Comparison of ENCODE assay signal across 17 cellular contexts in genomic region chr20:23920408-23920780, GRCh38. TPM values are rescaled to one million over a fixed set of nuclear protein-coding genes. Genes with fewer than 3 reads are reported as not detected.
DNase-seq lines count a peak whose midpoint lies in the region; ATAC-seq and TF ChIP-seq lines count a peak whose summit lies in the region.
"Had no signal": no experiment of that assay in that cellular context is flagged by ENCODE, and none has a peak within 500 bp of the region (broad histone marks: within the 10 kb centered on the region; RNA-seq: fewer than 3 reads in every experiment).

No MANE protein-coding gene starts in this region.

- no peaks in the 10 kb centered on the region for H3K36me3 ChIP-seq in naive thymus-derived CD4-positive, alpha-beta T cell (ENCODE audit: control insufficient read depth in 2 of 3, insufficient read depth in 3 of 3, low read length in 3 of 3)
- H3K36me3 ChIP-seq: thoracic aorta had no signal

- no peak overlapping the region for H3K4me3 ChIP-seq in naive thymus-derived CD4-positive, alpha-beta T cell (ENCODE audit: low read length)
- H3K4me3 ChIP-seq: psoas muscle, thoracic aorta had no signal

- DNase-seq in CD4-positive, alpha-beta T cell = no peak
- DNase-seq in EL (peak; percentile 30), WTC11 (ENCODE audit: low spot score) (no peak), omental fat pad (ENCODE audit: low spot score) (no peak)
- no peak for DNase-seq in activated naive CD8-positive, alpha-beta T cell treated with anti-CD3 and anti-CD28 coated beads, Interleukin-2, amount 10 ng/mL, durations not matched to agents 7 days and 5 days
- peak in 1 of 9 donors; percentile 11 for DNase-seq in naive thymus-derived CD4-positive, alpha-beta T cell
- DNase-seq: mesendoderm, NCI-H1436 treated with DMSO at 0.1 percent for 48 hours, NCI-H446 treated with DMSO at 0.1 percent for 48 hours, psoas muscle, SIG-M5, small intestine had no signal

- intact Hi-C loops in CD4-positive, alpha-beta T cell (cut with DNase I, micrococcal nuclease) = loop anchor here in 1 of 2 experiments (2.0 kb wide), 1 partner anchor 18 kb away; no protein-coding TSS in a partner anchor
- intact Hi-C loops in naive thymus-derived CD4-positive, alpha-beta T cell (cut with micrococcal nuclease) = loop anchor here in 1 of 2 donors (1.0 kb wide), 1 partner anchor 18 kb away; no protein-coding TSS in a partner anchor

- H3K9me3 ChIP-seq in CD4-positive, alpha-beta T cell (ENCODE audit: control insufficient read depth, low read length) = no peaks in the 10 kb centered on the region
- H3K9me3 ChIP-seq in naive thymus-derived CD4-positive, alpha-beta T cell (ENCODE audit: control insufficient read depth in 2 of 3, low read length in 3 of 3) = no peaks in the 10 kb centered on the region
- H3K9me3 ChIP-seq: psoas muscle, thoracic aorta had no signal

- no peaks in the 10 kb centered on the region for H3K27me3 Mint-ChIP-seq in CD4-positive, alpha-beta T cell
- no peaks in the 10 kb centered on the region for H3K27me3 Mint-ChIP-seq in activated naive CD8-positive, alpha-beta T cell treated with anti-CD3 and anti-CD28 coated beads, Interleukin-2, amount 10 ng/mL, durations not matched to agents 7 days and 5 days
- H3K27me3 Mint-ChIP-seq in naive thymus-derived CD4-positive, alpha-beta T cell = peaks cover 0 to 9% (median 0%) of the 10 kb centered on the region in 5 donors
- no peaks in the 10 kb centered on the region; the same call in 1 of the 2 replicates for H3K27me3 Mint-ChIP-seq in WTC11 (ENCODE audit: low read depth)

- no peaks in the 10 kb centered on the region for H3K36me3 Mint-ChIP-seq in CD4-positive, alpha-beta T cell (ENCODE audit: low read depth)
- H3K36me3 Mint-ChIP-seq in activated naive CD8-positive, alpha-beta T cell treated with anti-CD3 and anti-CD28 coated beads, Interleukin-2, amount 10 ng/mL, durations not matched to agents 7 days and 5 days = no peaks in the 10 kb centered on the region
- H3K36me3 Mint-ChIP-seq in naive thymus-derived CD4-positive, alpha-beta T cell = no peaks in the 10 kb centered on the region
- no peaks in the 10 kb centered on the region for H3K36me3 Mint-ChIP-seq in WTC11

- peaks cover 24 to 27% of the 10 kb centered on the region in 2 donors for H3K4me1 ChIP-seq in naive thymus-derived CD4-positive, alpha-beta T cell (ENCODE audit: control insufficient read depth in 2 of 2, insufficient read depth in 2 of 2, low read length in 2 of 2)
- H3K4me1 ChIP-seq: psoas muscle had no signal

- H3K4me3 Mint-ChIP-seq in CD4-positive, alpha-beta T cell = no peak overlapping the region
- H3K4me3 Mint-ChIP-seq in activated naive CD8-positive, alpha-beta T cell treated with anti-CD3 and anti-CD28 coated beads, Interleukin-2, amount 10 ng/mL, durations not matched to agents 7 days and 5 days = no peak overlapping the region
- peak overlapping the region in 8 of 10 donors; percentile 7 to 71 (median 41) for H3K4me3 Mint-ChIP-seq in naive thymus-derived CD4-positive, alpha-beta T cell
- H3K4me3 Mint-ChIP-seq in WTC11 = no peak overlapping the region
- H3K4me3 Mint-ChIP-seq: neural crest cell had no signal

- POLR2A ChIA-PET in CD4-positive, alpha-beta T cell (lab: Charles Lee) = interaction anchor here (0.6 to 1.7 kb wide), 2 partner anchors 17 to 18 kb away, joined by 3 to 4 read pairs; no protein-coding TSS in a partner anchor
- POLR2A ChIA-PET in activated naive CD8-positive, alpha-beta T cell treated with anti-CD3 and anti-CD28 coated beads, Interleukin-2, amount 10 ng/mL, durations not matched to agents 7 days and 5 days (lab: Charles Lee) = no interaction called here
- POLR2A ChIA-PET in naive thymus-derived CD4-positive, alpha-beta T cell (lab: Charles Lee) = interaction anchor here (0.5 to 1.5 kb wide), 5 partner anchors 14 to 19 kb away, joined by 3 to 5 read pairs (median 4); no protein-coding TSS in a partner anchor
- POLR2A ChIA-PET in WTC11 (lab: Charles Lee) = no interaction called here

- CTCF ChIA-PET in CD4-positive, alpha-beta T cell (lab: Charles Lee) = no interaction called here
- CTCF ChIA-PET in naive thymus-derived CD4-positive, alpha-beta T cell (lab: Charles Lee) = interaction anchor here (0.7 to 1.1 kb wide), 2 partner anchors 17 to 18 kb away, joined by 3 read pairs; no protein-coding TSS in a partner anchor
- CTCF ChIA-PET in WTC11 (lab: Charles Lee) = no interaction called here

- TF ChIP-seq CTCF in CD4-positive, alpha-beta T cell (IDR thresholded peaks at IDR 0.05) = no peak
- TF ChIP-seq CTCF in WTC11 (IDR thresholded peaks at IDR 0.05) (no peak), omental fat pad (IDR thresholded peaks at IDR 0.05) (no peak)

- no peaks in the 10 kb centered on the region for H3K9me3 Mint-ChIP-seq in CD4-positive, alpha-beta T cell
- no peaks in the 10 kb centered on the region for H3K9me3 Mint-ChIP-seq in activated naive CD8-positive, alpha-beta T cell treated with anti-CD3 and anti-CD28 coated beads, Interleukin-2, amount 10 ng/mL, durations not matched to agents 7 days and 5 days
- H3K9me3 Mint-ChIP-seq in naive thymus-derived CD4-positive, alpha-beta T cell = peaks cover 0 to 1% (median 0%) of the 10 kb centered on the region in 11 donors
- no peaks in the 10 kb centered on the region for H3K9me3 Mint-ChIP-seq in WTC11

- no peak for ATAC-seq in CD4-positive, alpha-beta T cell (ENCODE audit: poor library complexity)
- no peak for ATAC-seq in activated naive CD8-positive, alpha-beta T cell treated with anti-CD3 and anti-CD28 coated beads, Interleukin-2, amount 10 ng/mL, durations not matched to agents 7 days and 5 days (ENCODE audit: low read depth)
- ATAC-seq in naive thymus-derived CD4-positive, alpha-beta T cell = no peak
- ATAC-seq in GM21367 (IDR thresholded peaks at IDR 0.05; ENCODE audit: unreplicated experiment) (no peak), WTC11 (no peak), omental fat pad (ENCODE audit: low FRiP score) (no peak)
- ATAC-seq: psoas muscle had no signal

- H3K27me3 ChIP-seq in CD4-positive, alpha-beta T cell (ENCODE audit: control insufficient read depth, insufficient read depth, low read length) = no peaks in the 10 kb centered on the region
- no peaks in the 10 kb centered on the region for H3K27me3 ChIP-seq in naive thymus-derived CD4-positive, alpha-beta T cell (ENCODE audit: control insufficient read depth in 2 of 2, insufficient read depth in 2 of 2, low read length in 2 of 2)

- no peak overlapping the region for H3K27ac ChIP-seq in CD4-positive, alpha-beta T cell (ENCODE audit: low read depth, low read length)
- H3K27ac ChIP-seq in naive thymus-derived CD4-positive, alpha-beta T cell (ENCODE audit: low read depth, low read length) = no peak overlapping the region
- H3K27ac ChIP-seq: psoas muscle, thoracic aorta had no signal

- H3K4me1 Mint-ChIP-seq in CD4-positive, alpha-beta T cell (ENCODE audit: low read depth) = peaks cover 23% of the 10 kb centered on the region
- peaks cover 17% of the 10 kb centered on the region for H3K4me1 Mint-ChIP-seq in activated naive CD8-positive, alpha-beta T cell treated with anti-CD3 and anti-CD28 coated beads, Interleukin-2, amount 10 ng/mL, durations not matched to agents 7 days and 5 days
- H3K4me1 Mint-ChIP-seq in naive thymus-derived CD4-positive, alpha-beta T cell = peaks cover 15 to 35% (median 30%) of the 10 kb centered on the region in 7 donors
- H3K4me1 Mint-ChIP-seq in WTC11 = peaks cover 11% of the 10 kb centered on the region

- peak overlapping the region; percentile 86 for H3K27ac Mint-ChIP-seq in CD4-positive, alpha-beta T cell
- H3K27ac Mint-ChIP-seq in activated naive CD8-positive, alpha-beta T cell treated with anti-CD3 and anti-CD28 coated beads, Interleukin-2, amount 10 ng/mL, durations not matched to agents 7 days and 5 days = peak overlapping the region; percentile 52
- peak overlapping the region in 8 of 9 donors; percentile 22 to 94 (median 80) for H3K27ac Mint-ChIP-seq in naive thymus-derived CD4-positive, alpha-beta T cell
- H3K27ac Mint-ChIP-seq in WTC11 = no peak overlapping the region

TF ChIP-seq in WTC11, 78 proteins besides CTCF, POLR2A, EP300 and RAD21 (continues in another document):
- TF ChIP-seq ATF6 (CRISPR knock-in tag; IDR thresholded peaks at IDR 0.05) (no peak), E2F1 (CRISPR knock-in tag; IDR thresholded peaks at IDR 0.05) (no peak), ZNF671 (CRISPR knock-in tag; IDR thresholded peaks at IDR 0.05) (no peak), ETV6 (CRISPR knock-in tag; IDR thresholded peaks at IDR 0.05) (no peak)

RNA-seq across cellular contexts. Expression of gene CST5, which starts 40.8 kb away (rescaled TPM):
- total RNA-seq in CD4-positive, alpha-beta T cell = not detected
- not detected for total RNA-seq in activated naive CD8-positive, alpha-beta T cell treated with anti-CD3 and anti-CD28 coated beads, Interleukin-2, amount 10 ng/mL, durations not matched to agents 7 days and 5 days
- total RNA-seq in naive thymus-derived CD4-positive, alpha-beta T cell = not detected
- polyA plus RNA-seq in naive thymus-derived CD4-positive, alpha-beta T cell = not detected
- total RNA-seq in WTC11 (2021) (not detected in 3 replicates), omental fat pad (not detected)
- total RNA-seq: fibroblast of villous mesenchyme, neural crest cell, psoas muscle, thoracic aorta had no signal
- polyA plus RNA-seq: BJ, psoas muscle had no signal

Comparison
In these comparisons a context has a peak if more than half of its experiments do, and no peak if none do; other contexts are left out.
1. H3K4me3 Mint-ChIP-seq: peak in naive thymus-derived CD4-positive, alpha-beta T cell (8 of 10); none in CD4-positive, alpha-beta T cell (single experiment), activated naive CD8-positive, alpha-beta T cell treated with anti-CD3 and anti-CD28 coated beads, Interleukin-2, amount 10 ng/mL, durations not matched to agents 7 days and 5 days (single experiment) and WTC11 (single experiment).
2. POLR2A ChIA-PET loops: an anchor here in CD4-positive, alpha-beta T cell (0.6 to 1.7 kb wide) and naive thymus-derived CD4-positive, alpha-beta T cell (0.5 to 1.5 kb wide); none called in activated naive CD8-positive, alpha-beta T cell treated with anti-CD3 and anti-CD28 coated beads, Interleukin-2, amount 10 ng/mL, durations not matched to agents 7 days and 5 days and WTC11.